ENCODE assay signal across 28 cellular contexts in the genomic region with DNA sequence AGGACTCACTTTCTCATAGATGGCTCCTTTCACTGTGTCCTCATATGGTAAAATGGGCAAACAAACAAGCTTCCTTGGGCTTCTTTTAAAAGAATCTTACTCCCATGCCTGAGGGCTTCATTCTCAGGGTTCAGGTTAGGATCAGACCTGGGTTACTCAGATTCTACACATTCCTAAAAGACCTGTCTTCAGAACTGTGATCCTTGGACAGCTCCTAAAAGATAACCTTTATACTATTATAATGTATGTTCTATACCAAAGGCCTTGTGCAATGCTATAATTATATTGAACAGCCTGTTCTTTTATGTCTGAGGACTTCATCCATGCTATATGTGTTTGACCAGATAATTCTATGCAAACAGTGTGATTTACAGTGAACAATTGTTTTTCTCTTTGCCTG.
"Had no signal": no experiment of that assay in that cellular context is flagged by ENCODE, and none has a peak within 500 bp of the region (broad histone marks: within the 10 kb centered on the region; RNA-seq: fewer than 3 reads in every experiment).

No MANE protein-coding gene starts in this region.

- H3K27me3 Mint-ChIP-seq: T-cell had no signal

- H3K27me3 ChIP-seq: SJSA1 had no signal

- H3K36me3 Mint-ChIP-seq: T-cell had no signal

- H3K27ac ChIP-seq: KMS-11, SJSA1, SK-N-MC had no signal

- DNase-seq: IMR-90, Kasumi-1, MM.1S, MV-4-11, NCI-H1048, NCI-H1105, NCI-H1436, NCI-H1694 treated with DMSO at 0.1 percent for 48 hours, NCI-H1930, NCI-H2107, NCI-H2171, NCI-H226, NCI-H446, NCI-H510A, NCI-H524 treated with DMSO at 0.1 percent for 48 hours, NCI-H774, Right ventricle myocardium superior, RPMI8226, SIG-M5, SW 1271, T-cell had no signal

- H3K36me3 ChIP-seq: SJSA1 had no signal

- H3K9me3 ChIP-seq: SJSA1 had no signal

- FAIRE-seq: HepG2, K562, RCC 7860 had no signal

- H3K4me1 ChIP-seq: SJSA1 had no signal

- H3K27ac Mint-ChIP-seq: T-cell; T-helper 1 cell treated with Interleukin-12 subunit alpha and Interleukin-12 subunit beta and Interleukin-4 antibody, amounts not matched to agents 30 μg/mL and 1 μg/mL, for 36 hours had no signal

- H3K4me3 ChIP-seq: K562, SJSA1, SK-N-MC had no signal

- H3K4me1 Mint-ChIP-seq: T-cell had no signal

- ATAC-seq: HepG2, K562, T-cell had no signal

- H3K4me2 ChIP-seq: KMS-11 had no signal

- H3K4me3 Mint-ChIP-seq: T-cell; T-helper 1 cell treated with Interleukin-12 subunit alpha and Interleukin-12 subunit beta and Interleukin-4 antibody, amounts not matched to agents 30 μg/mL and 1 μg/mL, for 36 hours had no signal
